1 cellular context compared by ENCODE assay signal in genomic region chr5:181212934-181213333, GRCh38.
TF ChIP-seq lines count a peak whose summit lies in the region.

No MANE protein-coding gene starts in this region.

TF ChIP-seq in K562, 482 proteins besides CTCF, POLR2A, EP300 and RAD21:
- TF ChIP-seq NR1H2 (CRISPR knock-in tag; IDR thresholded peaks at IDR 0.05) = no peak
- no peak for TF ChIP-seq SRSF1 (IDR thresholded peaks at IDR 0.05; ENCODE audit: low read depth, low read length)
- TF ChIP-seq HSF4 (CRISPR knock-in tag; IDR thresholded peaks at IDR 0.05; ENCODE audit: borderline replicate concordance) = no peak
- TF ChIP-seq FOXJ3 (CRISPR knock-in tag; IDR thresholded peaks at IDR 0.05) = no peak
- no peak for TF ChIP-seq ZNF354B (CRISPR knock-in tag; IDR thresholded peaks at IDR 0.05)
- no peak for TF ChIP-seq HOXB6 (CRISPR knock-in tag; IDR thresholded peaks at IDR 0.05; ENCODE audit: borderline replicate concordance)
- TF ChIP-seq E2F3 (CRISPR knock-in tag; IDR thresholded peaks at IDR 0.05) = no peak
- TF ChIP-seq PHB2 (IDR thresholded peaks at IDR 0.05; ENCODE audit: low read depth) = no peak
- no peak for TF ChIP-seq HDAC2 (IDR thresholded peaks at IDR 0.05)
- no peak for TF ChIP-seq SAFB (IDR thresholded peaks at IDR 0.05; ENCODE audit: borderline replicate concordance, low read depth, low read length)
- no peak for TF ChIP-seq NFE2 (IDR thresholded peaks at IDR 0.05; ENCODE audit: low read depth)
- no peak for TF ChIP-seq XRCC3 (IDR thresholded peaks at IDR 0.05)
- TF ChIP-seq MBD1 (CRISPR knock-in tag; IDR thresholded peaks at IDR 0.05) = no peak
- TF ChIP-seq, protein P1, sequence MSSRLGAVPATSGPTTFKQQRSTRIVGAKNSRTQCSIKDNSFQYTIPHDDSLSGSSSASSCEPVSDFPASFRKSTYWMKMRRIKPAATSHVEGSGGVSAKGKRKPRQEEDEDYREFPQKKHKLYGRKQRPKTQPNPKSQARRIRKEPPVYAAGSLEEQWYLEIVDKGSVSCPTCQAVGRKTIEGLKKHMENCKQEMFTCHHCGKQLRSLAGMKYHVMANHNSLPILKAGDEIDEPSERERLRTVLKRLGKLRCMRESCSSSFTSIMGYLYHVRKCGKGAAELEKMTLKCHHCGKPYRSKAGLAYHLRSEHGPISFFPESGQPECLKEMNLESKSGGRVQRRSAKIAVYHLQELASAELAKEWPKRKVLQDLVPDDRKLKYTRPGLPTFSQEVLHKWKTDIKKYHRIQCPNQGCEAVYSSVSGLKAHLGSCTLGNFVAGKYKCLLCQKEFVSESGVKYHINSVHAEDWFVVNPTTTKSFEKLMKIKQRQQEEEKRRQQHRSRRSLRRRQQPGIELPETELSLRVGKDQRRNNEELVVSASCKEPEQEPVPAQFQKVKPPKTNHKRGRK (tag; IDR thresholded peaks at IDR 0.05) = no peak
- no peak for TF ChIP-seq TFAM (CRISPR knock-in tag; conservative IDR thresholded peaks at IDR 0.05)
- TF ChIP-seq NUFIP1 (IDR thresholded peaks at IDR 0.05; ENCODE audit: partially characterized antibody) = no peak
- no peak for TF ChIP-seq NFXL1 (CRISPR knock-in tag; IDR thresholded peaks at IDR 0.05)
- TF ChIP-seq ZNF143 (CRISPR knock-in tag; IDR thresholded peaks at IDR 0.05) = no peak
- no peak for TF ChIP-seq HINFP (tag; conservative IDR thresholded peaks at IDR 0.05; ENCODE audit: low read depth)
